10 cellular contexts compared by ENCODE assay signal in genomic region chr1:67736750-67737149, GRCh38. TPM values are rescaled to one million over a fixed set of nuclear protein-coding genes. Genes with fewer than 3 reads are reported as not detected.
A peak's percentile ranks its signal among the peaks of the same experiment; 100 is the strongest.
DNase-seq lines count a peak whose midpoint lies in the region; ATAC-seq and TF ChIP-seq lines count a peak whose summit lies in the region.
"Had no signal": no experiment of that assay in that cellular context is flagged by ENCODE, and none has a peak within 500 bp of the region (broad histone marks: within the 10 kb centered on the region; RNA-seq: fewer than 3 reads in every experiment).

No MANE protein-coding gene starts in this region.

- H3K27ac ChIP-seq in lung (ENCODE audit: low read depth in 1 of 2, low read length in 1 of 2): peak overlapping the region; percentile 41 to 43
- H3K27ac ChIP-seq in testis: peak overlapping the region; percentile 27 to 71
- H3K27ac ChIP-seq: cardiac muscle cell had no signal

- peak overlapping the region; percentile 76 for H3K27ac Mint-ChIP-seq in activated CD4-positive, alpha-beta memory T cell treated with anti-CD3 and anti-CD28 coated beads, Interleukin-2, amount 10 ng/mL, durations not matched to agents 7 days and 5 days
- no peak overlapping the region for H3K27ac Mint-ChIP-seq in activated CD4-positive, alpha-beta memory T cell treated with anti-CD3 and anti-CD28 coated beads for 36 hours

- H3K9me3 ChIP-seq in adipocyte (ENCODE audit: control insufficient read depth, low read length) (no peaks in the 10 kb centered on the region), lung (ENCODE audit: control insufficient read depth in 2 of 2, insufficient read depth in 1 of 2, low read length in 1 of 2) (no peaks in the 10 kb centered on the region), testis (no peaks in the 10 kb centered on the region)

- CTCF ChIA-PET in activated CD4-positive, alpha-beta memory T cell treated with anti-CD3 and anti-CD28 coated beads, Interleukin-2, amount 10 ng/mL, durations not matched to agents 7 days and 5 days (lab: Charles Lee): interaction anchor here (1.1 to 1.4 kb wide), 3 partner anchors 9 to 24 kb away, joined by 3 to 5 read pairs (median 3); no protein-coding TSS in a partner anchor
- CTCF ChIA-PET in activated CD4-positive, alpha-beta memory T cell treated with anti-CD3 and anti-CD28 coated beads for 36 hours (lab: Charles Lee): interaction anchor here (2.9 kb wide), 1 partner anchor 23 kb away, joined by 9 read pairs; no protein-coding TSS in a partner anchor

- no peak overlapping the region for H3K4me3 Mint-ChIP-seq in activated CD4-positive, alpha-beta memory T cell treated with anti-CD3 and anti-CD28 coated beads, Interleukin-2, amount 10 ng/mL, durations not matched to agents 7 days and 5 days
- H3K4me3 Mint-ChIP-seq in activated CD4-positive, alpha-beta memory T cell treated with anti-CD3 and anti-CD28 coated beads for 36 hours: no peak overlapping the region

- H3K4me1 Mint-ChIP-seq in activated CD4-positive, alpha-beta memory T cell treated with anti-CD3 and anti-CD28 coated beads, Interleukin-2, amount 10 ng/mL, durations not matched to agents 7 days and 5 days: peaks cover 14% of the 10 kb centered on the region
- H3K4me1 Mint-ChIP-seq in activated CD4-positive, alpha-beta memory T cell treated with anti-CD3 and anti-CD28 coated beads for 36 hours (ENCODE audit: low read depth): peaks cover 12% of the 10 kb centered on the region

- TF ChIP-seq POLR2A in testis (IDR thresholded peaks at IDR 0.05): no peak

- 80 to 92% methylated on average over 3 of the region's 3 CpGs for WGBS in lung, 2 donors
- 81 to 88% methylated on average over 3 of the region's 3 CpGs for WGBS in testis, 2 donors

- no peaks in the 10 kb centered on the region for H3K36me3 Mint-ChIP-seq in activated CD4-positive, alpha-beta memory T cell treated with anti-CD3 and anti-CD28 coated beads, Interleukin-2, amount 10 ng/mL, durations not matched to agents 7 days and 5 days (ENCODE audit: low read depth)
- no peaks in the 10 kb centered on the region for H3K36me3 Mint-ChIP-seq in activated CD4-positive, alpha-beta memory T cell treated with anti-CD3 and anti-CD28 coated beads for 36 hours
- H3K36me3 Mint-ChIP-seq: activated CD8-positive, alpha-beta memory T cell treated with anti-CD3 and anti-CD28 coated beads, Interleukin-2, amount 10 ng/mL, durations not matched to agents 7 days and 5 days had no signal

- POLR2A ChIA-PET in activated CD4-positive, alpha-beta memory T cell treated with anti-CD3 and anti-CD28 coated beads, Interleukin-2, amount 10 ng/mL, durations not matched to agents 7 days and 5 days (lab: Charles Lee): interaction anchor here (3.8 kb wide), 1 partner anchor 51 kb away, joined by 16 read pairs; the partner anchor contains the start of gene GADD45A
- POLR2A ChIA-PET in activated CD4-positive, alpha-beta memory T cell treated with anti-CD3 and anti-CD28 coated beads for 36 hours (lab: Charles Lee): interaction anchor here (1.0 kb wide), 1 partner anchor 53 kb away, joined by 3 read pairs; no protein-coding TSS in a partner anchor

- DNase-seq in activated CD4-positive, alpha-beta memory T cell treated with anti-CD3 and anti-CD28 coated beads, Interleukin-2, amount 10 ng/mL, durations not matched to agents 7 days and 5 days: no peak
- DNase-seq in activated CD4-positive, alpha-beta memory T cell treated with anti-CD3 and anti-CD28 coated beads for 36 hours: no peak
- DNase-seq in adipocyte (ENCODE audit: low read depth) (no peak), lung (ENCODE audit: low spot score) (no peak), testis (no peak), HT-29 (ENCODE audit: low spot score) (no peak)
- no peak for DNase-seq in stimulated activated CD4-positive, alpha-beta T cell treated with anti-CD3 and anti-CD28 coated beads, Interleukin-4, amount 100 ng/mL, for 24 hours

- TF ChIP-seq CTCF in lung (IDR thresholded peaks at IDR 0.05; ENCODE audit: control extremely low read depth, extremely low read depth): no peak
- no peak for TF ChIP-seq CTCF in testis (IDR thresholded peaks at IDR 0.05)

- no peaks in the 10 kb centered on the region for H3K36me3 ChIP-seq in adipocyte (ENCODE audit: control insufficient read depth, insufficient read depth, low read length, severe bottlenecking)
- no peaks in the 10 kb centered on the region for H3K36me3 ChIP-seq in lung (ENCODE audit: control insufficient read depth in 2 of 2, insufficient read depth in 2 of 2, low read length in 2 of 2)
- no peaks in the 10 kb centered on the region for H3K36me3 ChIP-seq in testis (ENCODE audit: low read depth, missing control alignments)
- H3K36me3 ChIP-seq: cardiac muscle cell had no signal

- intact Hi-C loops in activated CD4-positive, alpha-beta memory T cell treated with anti-CD3 and anti-CD28 coated beads for 36 hours (cut with micrococcal nuclease): loop anchor here (1.0 kb wide), 2 partner anchors 13 to 50 kb away; no protein-coding TSS in a partner anchor
- intact Hi-C loops in testis (cut with DNase I; ENCODE audit: low total_unique reads): no loop called here

- no peaks in the 10 kb centered on the region for H3K27me3 Mint-ChIP-seq in activated CD4-positive, alpha-beta memory T cell treated with anti-CD3 and anti-CD28 coated beads, Interleukin-2, amount 10 ng/mL, durations not matched to agents 7 days and 5 days
- no peaks in the 10 kb centered on the region for H3K27me3 Mint-ChIP-seq in activated CD4-positive, alpha-beta memory T cell treated with anti-CD3 and anti-CD28 coated beads for 36 hours

- H3K4me1 ChIP-seq in adipocyte (ENCODE audit: control insufficient read depth, insufficient read depth, low read length) (peaks cover 64% of the 10 kb centered on the region), lung (ENCODE audit: control insufficient read depth in 2 of 2, insufficient read depth in 2 of 2, low read length in 2 of 2) (peaks cover 13 to 15% of the 10 kb centered on the region in 2 donors), testis (peaks cover 44% of the 10 kb centered on the region)

- peak overlapping the region; percentile 58 for H3K9ac ChIP-seq in adipocyte (ENCODE audit: low read length)

- H3K27me3 ChIP-seq in adipocyte (replicated peaks; ENCODE audit: control insufficient read depth, insufficient read depth, low read length): no peaks in the 10 kb centered on the region
- no peaks in the 10 kb centered on the region for H3K27me3 ChIP-seq in lung (ENCODE audit: control insufficient read depth, insufficient read depth)
- no peaks in the 10 kb centered on the region for H3K27me3 ChIP-seq in testis
- H3K27me3 ChIP-seq: cardiac muscle cell had no signal

- H3K4me3 ChIP-seq in adipocyte (ENCODE audit: low read length): no peak overlapping the region
- H3K4me3 ChIP-seq in lung: no peak overlapping the region
- no peak overlapping the region for H3K4me3 ChIP-seq in testis
- H3K4me3 ChIP-seq: cardiac muscle cell had no signal

- ATAC-seq in lung (ENCODE audit: insufficient read depth, low FRiP score) (no peak), GM21423 (IDR thresholded peaks at IDR 0.05; ENCODE audit: unreplicated experiment) (no peak)

- no peaks in the 10 kb centered on the region for H3K9me3 Mint-ChIP-seq in activated CD4-positive, alpha-beta memory T cell treated with anti-CD3 and anti-CD28 coated beads, Interleukin-2, amount 10 ng/mL, durations not matched to agents 7 days and 5 days
- no peaks in the 10 kb centered on the region for H3K9me3 Mint-ChIP-seq in activated CD4-positive, alpha-beta memory T cell treated with anti-CD3 and anti-CD28 coated beads for 36 hours

RNA-seq across cellular contexts. Expression of gene GADD45A, which starts 51.7 kb away (rescaled TPM):
- 10 to 100 TPM; 29.5 to 30.7 TPM for total RNA-seq in activated CD4-positive, alpha-beta memory T cell treated with anti-CD3 and anti-CD28 coated beads, Interleukin-2, amount 10 ng/mL, durations not matched to agents 7 days and 5 days
- 10 to 100 TPM; 36.2 to 39.1 TPM for total RNA-seq in activated CD4-positive, alpha-beta memory T cell treated with anti-CD3 and anti-CD28 coated beads for 36 hours
- 10 to 100 TPM; 12.9 to 35.2 TPM for total RNA-seq in lung
- polyA plus RNA-seq in lung: 10 to 100 TPM; 35.2 to 52.0 TPM
- 10 to 100 TPM; 29.8 to 47.0 TPM for total RNA-seq in testis
- 14.9 TPM for polyA plus RNA-seq in testis (ENCODE audit: insufficient read depth, low read depth, low replicate concordance)
- 121 and 129 TPM in 2 replicates for total RNA-seq in HT-29 (2014; rRNA removed; shearing (Covaris generic))
